In the genomic region with DNA sequence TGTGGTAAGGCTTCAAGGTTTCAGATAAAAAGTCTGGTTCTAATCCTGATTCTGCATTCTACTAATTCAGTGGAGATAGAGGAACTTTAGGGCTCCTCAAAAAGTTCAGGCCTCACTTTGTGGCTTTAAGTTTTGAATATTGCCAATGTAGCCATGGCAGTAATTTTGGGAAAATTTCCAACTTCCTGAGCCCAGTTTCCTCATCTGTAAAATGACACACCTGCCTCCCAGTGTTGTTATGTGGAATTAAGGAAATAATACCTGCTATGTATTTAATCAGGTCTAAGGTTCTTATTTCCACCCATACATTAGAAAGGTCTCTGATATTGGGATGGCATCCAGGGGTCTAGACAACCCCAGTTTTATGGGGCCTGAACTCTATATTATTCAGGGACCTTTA, we compare ENCODE assay signal across 14 cellular contexts.
A peak's percentile ranks its signal among the peaks of the same experiment; 100 is the strongest.
DNase-seq lines count a peak whose midpoint lies in the region; ATAC-seq and TF ChIP-seq lines count a peak whose summit lies in the region.
"Had no signal": no experiment of that assay in that cellular context is flagged by ENCODE, and none has a peak within 500 bp of the region (broad histone marks: within the 10 kb centered on the region; RNA-seq: fewer than 3 reads in every experiment).

No MANE protein-coding gene starts in this region.

- peaks cover 50 to 69% (median 62%) of the 10 kb centered on the region in 10 experiments for H3K4me1 ChIP-seq in BLaER1 treated with 17β-estradiol and CSF1 and Interleukin-3, amounts not matched to agents 10 nM and 100 nM
- H3K4me1 ChIP-seq in HCT116 (ENCODE audit: control insufficient read depth in 1 of 2, insufficient read depth in 2 of 2, low read length in 2 of 2) (peaks cover 1 to 4% of the 10 kb centered on the region in 2 experiments; a peak in 2 of 4 replicates), PC-3 (ENCODE audit: insufficient read depth, low read length) (peaks cover 33% of the 10 kb centered on the region), psoas muscle (peaks cover 12% of the 10 kb centered on the region)
- H3K4me1 ChIP-seq: Peyer's patch had no signal

- H3F3A ChIP-seq in PC-3 (ENCODE audit: low read length, unreplicated experiment): no peaks in the 10 kb centered on the region

- CTCF ChIA-PET in HCT116 (lab: Charles Lee) (no interaction called here), PC-3 (lab: Charles Lee) (no interaction called here)

- H2AFZ ChIP-seq in HCT116 (ENCODE audit: low read depth, low read length, poor library complexity, severe bottlenecking): peak overlapping the region; percentile 37
- no peak overlapping the region for H2AFZ ChIP-seq in PC-3 (ENCODE audit: low read length)

- ATAC-seq in HCT116: no peak
- no peak for ATAC-seq in PC-3
- no peak for ATAC-seq in psoas muscle
- ATAC-seq in HG03565 (IDR thresholded peaks at IDR 0.05; ENCODE audit: unreplicated experiment): no peak
- ATAC-seq: CD8-positive, alpha-beta T cell had no signal

- TF ChIP-seq POLR2A in HCT116 (IDR thresholded peaks at IDR 0.05; ENCODE audit: borderline replicate concordance, extremely low read depth, insufficient read depth, insufficient read length): no peak

- intact Hi-C loops in HCT116 (cut with micrococcal nuclease): no loop called here
- intact Hi-C loops in PC-3 (cut with micrococcal nuclease): no loop called here
- intact Hi-C loops in psoas muscle (cut with DNase I): no loop called here

- BruUV-seq in HCT116 (replicated peaks; lab: Mats Ljungman, UMichigan): no TSS peak
- no TSS peak for BruUV-seq in PC-3 (replicated peaks; lab: Mats Ljungman, UMichigan)

- peak overlapping the region in 2 of 11 experiments; percentile 70 to 81; a peak in 5 of 22 replicates for H3K27ac ChIP-seq in BLaER1 treated with 17β-estradiol and CSF1 and Interleukin-3, amounts not matched to agents 10 nM and 100 nM
- H3K27ac ChIP-seq in HCT116 (ENCODE audit: low read depth, low read length): no peak overlapping the region
- H3K27ac ChIP-seq in PC-3 (ENCODE audit: low read length): no peak overlapping the region
- no peak overlapping the region for H3K27ac ChIP-seq in psoas muscle
- H3K27ac ChIP-seq: Peyer's patch had no signal

- peaks cover 12 to 18% (median 14%) of the 10 kb centered on the region in 11 experiments for H3K9me3 ChIP-seq in BLaER1 treated with 17β-estradiol and CSF1 and Interleukin-3, amounts not matched to agents 10 nM and 100 nM (replicated peaks in 1 of 11)
- 0 out of 4 replicates have a peak, but pooled peaks cover 0 to 3% of the 10 kb centered on the region in 2 experiments for H3K9me3 ChIP-seq in HCT116 (ENCODE audit: control insufficient read depth in 1 of 2, insufficient read depth in 1 of 2, low read depth in 1 of 2, low read length in 2 of 2)
- no peaks in the 10 kb centered on the region for H3K9me3 ChIP-seq in PC-3 (ENCODE audit: low read length)
- H3K9me3 ChIP-seq in psoas muscle: peaks cover 4% of the 10 kb centered on the region
- H3K9me3 ChIP-seq: Peyer's patch had no signal

- RAD21 ChIA-PET in HCT116 (lab: Charles Lee; ENCODE audit: low non-redundant PET in 1 of 2, low total read pairs in 2 of 2, uncharacterized antibody in 2 of 2, unreplicated experiment in 2 of 2): no interaction called here

- DNase-seq in HCT116 (ENCODE audit: low read depth, low spot score) (no peak), PC-3 (peak; percentile 57), dermis microvascular lymphatic vessel endothelial cell (ENCODE audit: low read depth in 2 of 2) (peak; percentile 26 to 38), NCI-H1930 (lab: John Stamatoyannopoulos, UW) (no peak), psoas muscle (no peak)
- DNase-seq: CD8-positive, alpha-beta T cell; HFFc6; NCI-H1048; NCI-H345; NCI-H526 treated with DMSO at 0.1 percent for 48 hours; Peyer's patch; SW 1271 had no signal

- H3K9ac ChIP-seq in BLaER1 treated with 17β-estradiol and CSF1 and Interleukin-3, amounts not matched to agents 10 nM and 100 nM: no peak overlapping the region
- H3K9ac ChIP-seq in HCT116 (ENCODE audit: low read length) (no peak overlapping the region), PC-3 (ENCODE audit: low read length) (no peak overlapping the region)

- H3K4me2 ChIP-seq in BLaER1 treated with 17β-estradiol and CSF1 and Interleukin-3, amounts not matched to agents 10 nM and 100 nM: peak overlapping the region in 9 of 11 experiments; percentile 14 to 78 (median 68); a peak in 13 of 22 replicates
- no peak overlapping the region for H3K4me2 ChIP-seq in HCT116 (ENCODE audit: low read length)
- no peak overlapping the region for H3K4me2 ChIP-seq in PC-3 (ENCODE audit: low read length)

- H4K20me1 ChIP-seq in BLaER1 treated with 17β-estradiol and CSF1 and Interleukin-3, amounts not matched to agents 10 nM and 100 nM: no peaks in the 10 kb centered on the region
- H4K20me1 ChIP-seq in HCT116 (ENCODE audit: insufficient read depth): no peaks in the 10 kb centered on the region
- H4K20me1 ChIP-seq in PC-3 (ENCODE audit: low read length): no peaks in the 10 kb centered on the region

- TF ChIP-seq CTCF in HCT116 (IDR thresholded peaks at IDR 0.05 in 2 of 3, conservative IDR thresholded peaks at IDR 0.05 in 1 of 3; ENCODE audit: borderline replicate concordance in 1 of 3, insufficient read depth in 1 of 3, low read depth in 2 of 3, low read length in 2 of 3) (peak in 1 of 3 experiments; percentile 33; a peak in 1 of 6 replicates), PC-3 (conservative IDR thresholded peaks at IDR 0.05; ENCODE audit: low read depth, low read length) (peak; percentile 49), psoas muscle (IDR thresholded peaks at IDR 0.05) (no peak)

- H3K79me2 ChIP-seq in HCT116 (ENCODE audit: insufficient read depth, low read length): no peaks in the 10 kb centered on the region
- H3K79me2 ChIP-seq in PC-3 (ENCODE audit: low read length): no peaks in the 10 kb centered on the region

- no peaks in the 10 kb centered on the region for H3K9me2 ChIP-seq in HCT116 (ENCODE audit: insufficient read depth)
- no peaks in the 10 kb centered on the region for H3K9me2 ChIP-seq in PC-3 (replicated peaks; ENCODE audit: low read length)

- POLR2A ChIA-PET in HCT116 (lab: Charles Lee) (no interaction called here), PC-3 (lab: Charles Lee; ENCODE audit: unreplicated experiment) (no interaction called here)

- H3K27me3 ChIP-seq in BLaER1 treated with 17β-estradiol and CSF1 and Interleukin-3, amounts not matched to agents 10 nM and 100 nM: no peaks in the 10 kb centered on the region
- H3K27me3 ChIP-seq in HCT116 (ENCODE audit: insufficient read depth, low read length) (no peaks in the 10 kb centered on the region), PC-3 (ENCODE audit: low read length) (no peaks in the 10 kb centered on the region), psoas muscle (ENCODE audit: insufficient read depth in 3 of 3, low read length in 2 of 3) (no peaks in the 10 kb centered on the region)
- H3K27me3 ChIP-seq: Peyer's patch had no signal

- no peak overlapping the region for H3K4me3 ChIP-seq in BLaER1 treated with 17β-estradiol and CSF1 and Interleukin-3, amounts not matched to agents 10 nM and 100 nM
- H3K4me3 ChIP-seq in HCT116 (replicated peaks in 1 of 2; ENCODE audit: low read depth in 1 of 2, low read length in 2 of 2) (no peak overlapping the region), PC-3 (ENCODE audit: low read length) (no peak overlapping the region), psoas muscle (no peak overlapping the region)
- H3K4me3 ChIP-seq: Peyer's patch had no signal

- TF ChIP-seq RAD21 in HCT116 (IDR thresholded peaks at IDR 0.05; ENCODE audit: low read depth): peak; percentile 65

- no peaks in the 10 kb centered on the region for H3K36me3 ChIP-seq in BLaER1 treated with 17β-estradiol and CSF1 and Interleukin-3, amounts not matched to agents 10 nM and 100 nM
- H3K36me3 ChIP-seq in HCT116 (ENCODE audit: control insufficient read depth in 1 of 2, insufficient read depth in 2 of 2, low read length in 2 of 2) (no peaks in the 10 kb centered on the region), PC-3 (ENCODE audit: low read depth, low read length) (no peaks in the 10 kb centered on the region), psoas muscle (ENCODE audit: insufficient read depth in 1 of 2, low read depth in 1 of 2) (no peaks in the 10 kb centered on the region)
- H3K36me3 ChIP-seq: Peyer's patch had no signal

TF ChIP-seq in HCT116, 20 proteins besides CTCF, POLR2A, EP300 and RAD21 (continues in another document):
- TF ChIP-seq, protein P1, sequence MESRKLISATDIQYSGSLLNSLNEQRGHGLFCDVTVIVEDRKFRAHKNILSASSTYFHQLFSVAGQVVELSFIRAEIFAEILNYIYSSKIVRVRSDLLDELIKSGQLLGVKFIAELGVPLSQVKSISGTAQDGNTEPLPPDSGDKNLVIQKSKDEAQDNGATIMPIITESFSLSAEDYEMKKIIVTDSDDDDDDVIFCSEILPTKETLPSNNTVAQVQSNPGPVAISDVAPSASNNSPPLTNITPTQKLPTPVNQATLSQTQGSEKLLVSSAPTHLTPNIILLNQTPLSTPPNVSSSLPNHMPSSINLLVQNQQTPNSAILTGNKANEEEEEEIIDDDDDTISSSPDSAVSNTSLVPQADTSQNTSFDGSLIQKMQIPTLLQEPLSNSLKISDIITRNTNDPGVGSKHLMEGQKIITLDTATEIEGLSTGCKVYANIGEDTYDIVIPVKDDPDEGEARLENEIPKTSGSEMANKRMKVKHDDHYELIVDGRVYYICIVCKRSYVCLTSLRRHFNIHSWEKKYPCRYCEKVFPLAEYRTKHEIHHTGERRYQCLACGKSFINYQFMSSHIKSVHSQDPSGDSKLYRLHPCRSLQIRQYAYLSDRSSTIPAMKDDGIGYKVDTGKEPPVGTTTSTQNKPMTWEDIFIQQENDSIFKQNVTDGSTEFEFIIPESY (IDR thresholded peaks at IDR 0.05; ENCODE audit: extremely low read depth, insufficient replicate concordance, low read length): no peak

Comparison
In these comparisons a context has a peak if more than half of its experiments do, and no peak if none do; other contexts are left out.
1. H3K4me2 ChIP-seq: peak in BLaER1 treated with 17β-estradiol and CSF1 and Interleukin-3, amounts not matched to agents 10 nM and 100 nM (9 of 11); none in HCT116 (single experiment) and PC-3 (single experiment).
2. DNase-seq: peak in PC-3 (single experiment) and dermis microvascular lymphatic vessel endothelial cell (2 of 2); none in HCT116 (single experiment), NCI-H1930 (0 of 2) and psoas muscle (0 of 2).